ENCODE assay signal across 1 cellular context in the genomic region with DNA sequence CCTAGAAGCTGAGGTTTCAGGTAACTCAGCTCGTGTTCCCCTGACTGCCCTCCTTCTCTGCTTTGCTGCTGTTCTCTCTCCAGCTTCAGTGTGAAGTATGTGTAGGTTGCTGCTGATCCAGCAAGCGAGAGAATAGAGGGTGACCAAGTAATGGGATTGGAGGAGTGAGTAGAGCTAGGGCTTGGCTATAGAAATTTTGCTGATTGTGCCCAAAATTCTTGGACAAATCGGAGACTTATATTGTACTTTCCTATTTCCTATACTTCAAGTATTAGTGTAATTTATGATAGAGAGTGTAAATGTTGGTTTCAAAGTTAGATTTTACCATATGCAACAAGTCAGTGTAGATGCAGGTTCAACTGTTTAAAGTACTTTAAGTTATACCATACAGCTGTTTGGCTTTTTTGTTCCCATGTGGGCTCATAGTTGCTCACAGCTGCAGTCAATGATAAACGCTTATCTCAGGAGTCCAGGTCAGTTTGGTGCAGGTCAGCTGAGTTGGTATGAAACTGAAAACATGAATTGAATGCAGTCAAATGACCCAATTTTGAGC.
A peak's percentile ranks its signal among the peaks of the same experiment; 100 is the strongest.
TF ChIP-seq lines count a peak whose summit lies in the region.

No MANE protein-coding gene starts in this region.

TF ChIP-seq in K562, 482 proteins besides CTCF, POLR2A, EP300 and RAD21 (continued from another document and continues in another):
- TF ChIP-seq KAT7 (CRISPR knock-in tag; IDR thresholded peaks at IDR 0.05; ENCODE audit: borderline replicate concordance) = peak; percentile 77; the same call in 1 of the 2 replicates
- peak; percentile 84 for TF ChIP-seq MAFK (IDR thresholded peaks at IDR 0.05; ENCODE audit: low read length)
- TF ChIP-seq, protein P1, sequence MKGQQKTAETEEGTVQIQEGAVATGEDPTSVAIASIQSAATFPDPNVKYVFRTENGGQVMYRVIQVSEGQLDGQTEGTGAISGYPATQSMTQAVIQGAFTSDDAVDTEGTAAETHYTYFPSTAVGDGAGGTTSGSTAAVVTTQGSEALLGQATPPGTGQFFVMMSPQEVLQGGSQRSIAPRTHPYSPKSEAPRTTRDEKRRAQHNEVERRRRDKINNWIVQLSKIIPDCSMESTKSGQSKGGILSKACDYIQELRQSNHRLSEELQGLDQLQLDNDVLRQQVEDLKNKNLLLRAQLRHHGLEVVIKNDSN (CRISPR knock-in tag; IDR thresholded peaks at IDR 0.05) = 0 out of 2 replicates have a peak, but pooled peaks have one; percentile 5
- TF ChIP-seq NCOR1 (IDR thresholded peaks at IDR 0.05) = peak; percentile 99
- TF ChIP-seq, protein P2, sequence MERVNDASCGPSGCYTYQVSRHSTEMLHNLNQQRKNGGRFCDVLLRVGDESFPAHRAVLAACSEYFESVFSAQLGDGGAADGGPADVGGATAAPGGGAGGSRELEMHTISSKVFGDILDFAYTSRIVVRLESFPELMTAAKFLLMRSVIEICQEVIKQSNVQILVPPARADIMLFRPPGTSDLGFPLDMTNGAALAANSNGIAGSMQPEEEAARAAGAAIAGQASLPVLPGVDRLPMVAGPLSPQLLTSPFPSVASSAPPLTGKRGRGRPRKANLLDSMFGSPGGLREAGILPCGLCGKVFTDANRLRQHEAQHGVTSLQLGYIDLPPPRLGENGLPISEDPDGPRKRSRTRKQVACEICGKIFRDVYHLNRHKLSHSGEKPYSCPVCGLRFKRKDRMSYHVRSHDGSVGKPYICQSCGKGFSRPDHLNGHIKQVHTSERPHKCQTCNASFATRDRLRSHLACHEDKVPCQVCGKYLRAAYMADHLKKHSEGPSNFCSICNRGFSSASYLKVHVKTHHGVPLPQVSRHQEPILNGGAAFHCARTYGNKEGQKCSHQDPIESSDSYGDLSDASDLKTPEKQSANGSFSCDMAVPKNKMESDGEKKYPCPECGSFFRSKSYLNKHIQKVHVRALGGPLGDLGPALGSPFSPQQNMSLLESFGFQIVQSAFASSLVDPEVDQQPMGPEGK (CRISPR knock-in tag; IDR thresholded peaks at IDR 0.05; ENCODE audit: borderline replicate concordance) = no peak
- TF ChIP-seq PHTF2 (CRISPR knock-in tag; IDR thresholded peaks at IDR 0.05) = no peak
- peak; percentile 89 for TF ChIP-seq ZNF766 (CRISPR knock-in tag; conservative IDR thresholded peaks at IDR 0.05)
- TF ChIP-seq, protein P3, sequence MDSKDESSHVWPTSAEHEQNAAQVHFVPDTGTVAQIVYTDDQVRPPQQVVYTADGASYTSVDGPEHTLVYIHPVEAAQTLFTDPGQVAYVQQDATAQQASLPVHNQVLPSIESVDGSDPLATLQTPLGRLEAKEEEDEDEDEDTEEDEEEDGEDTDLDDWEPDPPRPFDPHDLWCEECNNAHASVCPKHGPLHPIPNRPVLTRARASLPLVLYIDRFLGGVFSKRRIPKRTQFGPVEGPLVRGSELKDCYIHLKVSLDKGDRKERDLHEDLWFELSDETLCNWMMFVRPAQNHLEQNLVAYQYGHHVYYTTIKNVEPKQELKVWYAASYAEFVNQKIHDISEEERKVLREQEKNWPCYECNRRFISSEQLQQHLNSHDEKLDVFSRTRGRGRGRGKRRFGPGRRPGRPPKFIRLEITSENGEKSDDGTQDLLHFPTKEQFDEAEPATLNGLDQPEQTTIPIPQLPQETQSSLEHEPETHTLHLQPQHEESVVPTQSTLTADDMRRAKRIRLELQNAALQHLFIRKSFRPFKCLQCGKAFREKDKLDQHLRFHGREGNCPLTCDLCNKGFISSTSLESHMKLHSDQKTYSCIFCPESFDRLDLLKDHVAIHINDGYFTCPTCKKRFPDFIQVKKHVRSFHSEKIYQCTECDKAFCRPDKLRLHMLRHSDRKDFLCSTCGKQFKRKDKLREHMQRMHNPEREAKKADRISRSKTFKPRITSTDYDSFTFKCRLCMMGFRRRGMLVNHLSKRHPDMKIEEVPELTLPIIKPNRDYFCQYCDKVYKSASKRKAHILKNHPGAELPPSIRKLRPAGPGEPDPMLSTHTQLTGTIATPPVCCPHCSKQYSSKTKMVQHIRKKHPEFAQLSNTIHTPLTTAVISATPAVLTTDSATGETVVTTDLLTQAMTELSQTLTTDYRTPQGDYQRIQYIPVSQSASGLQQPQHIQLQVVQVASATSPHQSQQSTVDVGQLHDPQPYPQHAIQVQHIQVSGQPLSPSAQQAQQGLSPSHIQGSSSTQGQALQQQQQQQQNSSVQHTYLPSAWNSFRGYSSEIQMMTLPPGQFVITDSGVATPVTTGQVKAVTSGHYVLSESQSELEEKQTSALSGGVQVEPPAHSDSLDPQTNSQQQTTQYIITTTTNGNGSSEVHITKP (IDR thresholded peaks at IDR 0.05; ENCODE audit: partially characterized antibody) = peak; percentile 28
- TF ChIP-seq ZC3H4 (CRISPR knock-in tag; IDR thresholded peaks at IDR 0.05; ENCODE audit: borderline replicate concordance) = no peak
- no peak for TF ChIP-seq ZNF551 (CRISPR knock-in tag; IDR thresholded peaks at IDR 0.05)
- peak; percentile 65; the same call in 1 of the 2 replicates for TF ChIP-seq ELF4 (CRISPR knock-in tag; IDR thresholded peaks at IDR 0.05)
- no peak for TF ChIP-seq EWSR1 (IDR thresholded peaks at IDR 0.05; ENCODE audit: borderline replicate concordance, low read depth, partially characterized antibody)
- TF ChIP-seq PML (IDR thresholded peaks at IDR 0.05; ENCODE audit: low read length) = peak; percentile 99
- peak; percentile 92 for TF ChIP-seq NFIC (IDR thresholded peaks at IDR 0.05)
- TF ChIP-seq UBTF (IDR thresholded peaks at IDR 0.05; ENCODE audit: borderline replicate concordance in 1 of 2, low read depth in 2 of 2, low read length in 2 of 2) = 0 out of 4 replicates have a peak, but pooled peaks of 1 of the 2 experiments have one; percentile 33
- TF ChIP-seq ZNF449 (CRISPR knock-in tag; IDR thresholded peaks at IDR 0.05) = 0 out of 2 replicates have a peak, but pooled peaks have one; percentile 22
- TF ChIP-seq GTF2F1 (IDR thresholded peaks at IDR 0.05; ENCODE audit: low read depth, low read length) = no peak
- TF ChIP-seq DACH1 (IDR thresholded peaks at IDR 0.05; ENCODE audit: partially characterized antibody) = peak; percentile 99
- TF ChIP-seq MXI1 (IDR thresholded peaks at IDR 0.05; ENCODE audit: low read depth, low read length) = peak; percentile 58; the same call in 1 of the 2 replicates
- TF ChIP-seq ATF1 (CRISPR knock-in tag; IDR thresholded peaks at IDR 0.05) = no peak
- peak; percentile 55; the same call in 1 of the 2 replicates for TF ChIP-seq ATF1 (tag; IDR thresholded peaks at IDR 0.05)
- TF ChIP-seq ZNF584 (CRISPR knock-in tag; IDR thresholded peaks at IDR 0.05; ENCODE audit: low read depth) = 0 out of 2 replicates have a peak, but pooled peaks have one; percentile 70
- TF ChIP-seq SMARCE1 (IDR thresholded peaks at IDR 0.05) = peak; percentile 99
- peak; percentile 80; the same call in 1 of the 2 replicates for TF ChIP-seq SMAD3 (CRISPR knock-in tag; conservative IDR thresholded peaks at IDR 0.05)
- TF ChIP-seq NR2F6 (CRISPR knock-in tag; IDR thresholded peaks at IDR 0.05) = no peak
- peak; percentile 99 for TF ChIP-seq CBFA2T3 (IDR thresholded peaks at IDR 0.05)
- 0 out of 2 replicates have a peak, but pooled peaks have one; percentile 26 for TF ChIP-seq HINFP (tag; conservative IDR thresholded peaks at IDR 0.05; ENCODE audit: low read depth)
- TF ChIP-seq CCAR2 (IDR thresholded peaks at IDR 0.05; ENCODE audit: low read depth, low read length) = no peak
- TF ChIP-seq ZNF384 (IDR thresholded peaks at IDR 0.05; ENCODE audit: low read depth, low read length) = 0 out of 2 replicates have a peak, but pooled peaks have one; percentile 38
- 0 out of 2 replicates have a peak, but pooled peaks have one; percentile 12 for TF ChIP-seq GMEB1 (CRISPR knock-in tag; IDR thresholded peaks at IDR 0.05)
- TF ChIP-seq ZNF133 (CRISPR knock-in tag; IDR thresholded peaks at IDR 0.05) = no peak
- TF ChIP-seq HMG20B (CRISPR knock-in tag; IDR thresholded peaks at IDR 0.05) = no peak
- TF ChIP-seq, protein P4, sequence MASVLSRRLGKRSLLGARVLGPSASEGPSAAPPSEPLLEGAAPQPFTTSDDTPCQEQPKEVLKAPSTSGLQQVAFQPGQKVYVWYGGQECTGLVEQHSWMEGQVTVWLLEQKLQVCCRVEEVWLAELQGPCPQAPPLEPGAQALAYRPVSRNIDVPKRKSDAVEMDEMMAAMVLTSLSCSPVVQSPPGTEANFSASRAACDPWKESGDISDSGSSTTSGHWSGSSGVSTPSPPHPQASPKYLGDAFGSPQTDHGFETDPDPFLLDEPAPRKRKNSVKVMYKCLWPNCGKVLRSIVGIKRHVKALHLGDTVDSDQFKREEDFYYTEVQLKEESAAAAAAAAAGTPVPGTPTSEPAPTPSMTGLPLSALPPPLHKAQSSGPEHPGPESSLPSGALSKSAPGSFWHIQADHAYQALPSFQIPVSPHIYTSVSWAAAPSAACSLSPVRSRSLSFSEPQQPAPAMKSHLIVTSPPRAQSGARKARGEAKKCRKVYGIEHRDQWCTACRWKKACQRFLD (CRISPR knock-in tag; IDR thresholded peaks at IDR 0.05) = peak; percentile 77
- TF ChIP-seq, protein P5, sequence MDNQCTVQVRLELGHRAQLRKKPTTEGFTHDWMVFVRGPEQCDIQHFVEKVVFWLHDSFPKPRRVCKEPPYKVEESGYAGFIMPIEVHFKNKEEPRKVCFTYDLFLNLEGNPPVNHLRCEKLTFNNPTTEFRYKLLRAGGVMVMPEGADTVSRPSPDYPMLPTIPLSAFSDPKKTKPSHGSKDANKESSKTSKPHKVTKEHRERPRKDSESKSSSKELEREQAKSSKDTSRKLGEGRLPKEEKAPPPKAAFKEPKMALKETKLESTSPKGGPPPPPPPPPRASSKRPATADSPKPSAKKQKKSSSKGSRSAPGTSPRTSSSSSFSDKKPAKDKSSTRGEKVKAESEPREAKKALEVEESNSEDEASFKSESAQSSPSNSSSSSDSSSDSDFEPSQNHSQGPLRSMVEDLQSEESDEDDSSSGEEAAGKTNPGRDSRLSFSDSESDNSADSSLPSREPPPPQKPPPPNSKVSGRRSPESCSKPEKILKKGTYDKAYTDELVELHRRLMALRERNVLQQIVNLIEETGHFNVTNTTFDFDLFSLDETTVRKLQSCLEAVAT (IDR thresholded peaks at IDR 0.05) = 0 out of 4 replicates have a peak, but pooled peaks of 1 of the 2 experiments have one; percentile 8
- peak; percentile 43 to 89; a peak in 3 of 4 replicates for TF ChIP-seq TEAD1 (CRISPR knock-in tag; IDR thresholded peaks at IDR 0.05)
- TF ChIP-seq PHF20 (IDR thresholded peaks at IDR 0.05; ENCODE audit: partially characterized antibody) = peak; percentile 10
- peak; percentile 92 to 94 for TF ChIP-seq TRIM24 (IDR thresholded peaks at IDR 0.05)
- TF ChIP-seq, protein P6, sequence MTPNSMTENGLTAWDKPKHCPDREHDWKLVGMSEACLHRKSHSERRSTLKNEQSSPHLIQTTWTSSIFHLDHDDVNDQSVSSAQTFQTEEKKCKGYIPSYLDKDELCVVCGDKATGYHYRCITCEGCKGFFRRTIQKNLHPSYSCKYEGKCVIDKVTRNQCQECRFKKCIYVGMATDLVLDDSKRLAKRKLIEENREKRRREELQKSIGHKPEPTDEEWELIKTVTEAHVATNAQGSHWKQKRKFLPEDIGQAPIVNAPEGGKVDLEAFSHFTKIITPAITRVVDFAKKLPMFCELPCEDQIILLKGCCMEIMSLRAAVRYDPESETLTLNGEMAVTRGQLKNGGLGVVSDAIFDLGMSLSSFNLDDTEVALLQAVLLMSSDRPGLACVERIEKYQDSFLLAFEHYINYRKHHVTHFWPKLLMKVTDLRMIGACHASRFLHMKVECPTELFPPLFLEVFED (CRISPR knock-in tag; conservative IDR thresholded peaks at IDR 0.05) = 0 out of 2 replicates have a peak, but pooled peaks have one; percentile 28
